Comparison of ENCODE assay signal across 8 cellular contexts in genomic region chr19:49361438-49362047, GRCh38. TPM values are rescaled to one million over a fixed set of nuclear protein-coding genes. Genes with fewer than 3 reads are reported as not detected.
DNase-seq lines count a peak whose midpoint lies in the region; ATAC-seq and TF ChIP-seq lines count a peak whose summit lies in the region.

No MANE protein-coding gene starts in this region.

- H3K4me3 ChIP-seq in GM08714 (ENCODE audit: low read length), result peak overlapping the region; percentile 11; the same call in 1 of the 2 replicates

- DNase-seq in fibroblast of gingiva (ENCODE audit: low read depth), result peak; percentile 75
- DNase-seq in myocyte (ENCODE audit: low read depth), result peak; percentile 89
- no peak for DNase-seq in effector CD8-positive, alpha-beta T cell (lab: John Stamatoyannopoulos, UW)
- DNase-seq in activated CD8-positive, alpha-beta memory T cell treated with anti-CD3 and anti-CD28 coated beads, Interleukin-2, amount 50 U/mL, for 4 hours, result no peak
- DNase-seq in NCI-H526 treated with DMSO at 0.1 percent for 48 hours (lab: John Stamatoyannopoulos, UW), result no peak

- ATAC-seq in GM19023 (IDR thresholded peaks at IDR 0.05; ENCODE audit: unreplicated experiment), result no peak

TF ChIP-seq in PFSK-1, 5 proteins besides CTCF, POLR2A, EP300 and RAD21:
- no peak for TF ChIP-seq FOXP2 (optimal IDR thresholded peaks at IDR 0.05; ENCODE audit: borderline replicate concordance, extremely low read depth, extremely low read length, insufficient read depth)
- TF ChIP-seq POLR2AphosphoS5 (IDR thresholded peaks at IDR 0.05; ENCODE audit: low read depth, low read length), result peak; percentile 28; the same call in 1 of the 2 replicates

RNA-seq across cellular contexts. Expression of gene TEAD2, which starts 0.7 kb away (rescaled TPM):
- polyA plus RNA-seq in PFSK-1 (2012; ENCODE audit: insufficient read length, low read depth), result 28.7 TPM
- 43.8 and 45.3 TPM in 2 replicates for total RNA-seq in myocyte
- 34.8 TPM for polyA plus RNA-seq in myocyte (2012)

RNA-seq across cellular contexts. Expression of gene DKKL1, which starts 2.1 kb away (rescaled TPM):
- polyA plus RNA-seq in PFSK-1 (2012; ENCODE audit: insufficient read length, low read depth), result 0.44 TPM
- total RNA-seq in myocyte, result 0.36 and 2.4 TPM in 2 replicates
- polyA plus RNA-seq in myocyte (2012), result 0.84 TPM

RNA-seq across cellular contexts. Expression of gene CD37, which starts 26.3 kb away (rescaled TPM):
- polyA plus RNA-seq in PFSK-1 (2012; ENCODE audit: insufficient read length, low read depth), result 11.6 TPM
- total RNA-seq in myocyte, result not detected in 2 replicates
- polyA plus RNA-seq in myocyte (2012), result 3.3 TPM

RNA-seq across cellular contexts. Expression of gene KASH5, which starts 26.5 kb away (rescaled TPM):
- polyA plus RNA-seq in PFSK-1 (2012; ENCODE audit: insufficient read length, low read depth), result not detected
- total RNA-seq in myocyte, result not detected in 2 replicates
- polyA plus RNA-seq in myocyte (2012), result not detected

RNA-seq across cellular contexts. Expression of gene SLC6A16, which starts 36.6 kb away (rescaled TPM):
- 0.46 TPM for polyA plus RNA-seq in PFSK-1 (2012; ENCODE audit: insufficient read length, low read depth)
- total RNA-seq in myocyte, result 0.51 and 2.0 TPM in 2 replicates
- 2.3 TPM for polyA plus RNA-seq in myocyte (2012)

Comparison
In these comparisons a context has a peak if more than half of its experiments do, and no peak if none do; other contexts are left out.
1. DNase-seq: peak in fibroblast of gingiva (single experiment) and myocyte (single experiment); none in effector CD8-positive, alpha-beta T cell (single experiment), activated CD8-positive, alpha-beta memory T cell treated with anti-CD3 and anti-CD28 coated beads, Interleukin-2, amount 50 U/mL, for 4 hours (single experiment) and NCI-H526 treated with DMSO at 0.1 percent for 48 hours (single experiment).